Comparison of ENCODE assay signal across 16 cellular contexts in genomic region chr19:17330546-17331253, GRCh38. TPM values are rescaled to one million over a fixed set of nuclear protein-coding genes. Genes with fewer than 3 reads are reported as not detected.
A peak's percentile ranks its signal among the peaks of the same experiment; 100 is the strongest.
DNase-seq lines count a peak whose midpoint lies in the region; ATAC-seq and TF ChIP-seq lines count a peak whose summit lies in the region.
"Had no signal": no experiment of that assay in that cellular context is flagged by ENCODE, and none has a peak within 500 bp of the region (broad histone marks: within the 10 kb centered on the region; RNA-seq: fewer than 3 reads in every experiment).

No MANE protein-coding gene starts in this region.

- H4K91ac ChIP-seq in neuronal stem cell (ENCODE audit: low read depth, low read length, poor library complexity): no peak overlapping the region

- no peak overlapping the region for H2BK12ac ChIP-seq in neuronal stem cell (ENCODE audit: low read length)

- H3K9me3 Mint-ChIP-seq in T-helper 2 cell treated with Interferon-gamma antibody and Interleukin-4, amounts not matched to agents 5 μg/mL and 100 μg/mL, for 36 hours: no peaks in the 10 kb centered on the region
- H3K9me3 Mint-ChIP-seq in IgD-negative memory B cell (no peaks in the 10 kb centered on the region), glutamatergic neuron (ENCODE audit: unreplicated experiment) (peaks cover 8% of the 10 kb centered on the region)
- no peaks in the 10 kb centered on the region for H3K9me3 Mint-ChIP-seq in activated CD8-positive, alpha-beta memory T cell treated with anti-CD3 and anti-CD28 coated beads, Interleukin-2, amount 10 ng/mL, durations not matched to agents 7 days and 5 days (ENCODE audit: low read depth)
- H3K9me3 Mint-ChIP-seq: stimulated activated naive CD8-positive, alpha-beta T cell treated with anti-CD3 and anti-CD28 coated beads, Interleukin-15, Interleukin-2, amounts not matched to agents 100 ng/mL and 50 ng/mL, for 24 hours had no signal

- H3K27ac ChIP-seq in neuronal stem cell (replicated peaks; ENCODE audit: low read length) (no peak overlapping the region), right atrium auricular region (no peak overlapping the region)
- H3K27ac ChIP-seq: cardiac muscle cell, prostate gland, transverse colon had no signal

- H3K27me3 ChIP-seq in neuronal stem cell (ENCODE audit: control insufficient read depth in 3 of 3, insufficient read depth in 3 of 3, low read depth in 1 of 3, low read length in 3 of 3) (peaks cover 0 to 7% (median 0%) of the 10 kb centered on the region in 3 experiments), right atrium auricular region (no peaks in the 10 kb centered on the region)

- H3K4me3 ChIP-seq in neuronal stem cell (ENCODE audit: low read length in 2 of 2): no peak overlapping the region
- H3K4me3 ChIP-seq in right atrium auricular region: no peak overlapping the region
- H3K4me3 ChIP-seq: cardiac muscle cell, prostate gland, transverse colon had no signal

- H3K14ac ChIP-seq in neuronal stem cell (ENCODE audit: low read length): no peak overlapping the region

- H3K4me3 Mint-ChIP-seq in T-helper 2 cell treated with Interferon-gamma antibody and Interleukin-4, amounts not matched to agents 5 μg/mL and 100 μg/mL, for 36 hours: peak overlapping the region; percentile 26
- H3K4me3 Mint-ChIP-seq in IgD-negative memory B cell: peak overlapping the region in 3 of 4 donors; percentile 22 to 65 (median 51)
- peak overlapping the region; percentile 46 for H3K4me3 Mint-ChIP-seq in glutamatergic neuron (ENCODE audit: unreplicated experiment)
- no peak overlapping the region for H3K4me3 Mint-ChIP-seq in activated CD8-positive, alpha-beta memory T cell treated with anti-CD3 and anti-CD28 coated beads, Interleukin-2, amount 10 ng/mL, durations not matched to agents 7 days and 5 days
- H3K4me3 Mint-ChIP-seq: stimulated activated naive CD8-positive, alpha-beta T cell treated with anti-CD3 and anti-CD28 coated beads, Interleukin-15, Interleukin-2, amounts not matched to agents 100 ng/mL and 50 ng/mL, for 24 hours had no signal

- ATAC-seq in activated CD8-positive, alpha-beta memory T cell treated with anti-CD3 and anti-CD28 coated beads, Interleukin-2, amount 10 ng/mL, durations not matched to agents 7 days and 5 days: no peak
- ATAC-seq: SK-N-SH treated with all-trans-retinoic acid at 6 μM for 48 hours had no signal

- no peak overlapping the region for H3K4me2 ChIP-seq in neuronal stem cell (ENCODE audit: insufficient read depth, low read length, poor library complexity, severe bottlenecking)

- no peak overlapping the region for H2AFZ ChIP-seq in neuronal stem cell (ENCODE audit: low read length)

- peaks cover 25 to 51% of the 10 kb centered on the region in 2 donors for H3K36me3 ChIP-seq in neuronal stem cell (replicated peaks in 1 of 2; ENCODE audit: control insufficient read depth in 2 of 2, insufficient read depth in 2 of 2, low read length in 2 of 2)
- H3K36me3 ChIP-seq in right atrium auricular region: no peaks in the 10 kb centered on the region
- H3K36me3 ChIP-seq: cardiac muscle cell, prostate gland, transverse colon had no signal

- H3K4me1 ChIP-seq in neuronal stem cell (ENCODE audit: control insufficient read depth in 2 of 2, insufficient read depth in 1 of 2, low read depth in 1 of 2, low read length in 2 of 2) (peaks cover 6 to 22% of the 10 kb centered on the region in 2 donors), right atrium auricular region (peaks cover 0 to 41% of the 10 kb centered on the region in 2 donors)

- no peak overlapping the region for H4K8ac ChIP-seq in neuronal stem cell (ENCODE audit: low read depth, low read length)

- no peak overlapping the region for H3K27ac Mint-ChIP-seq in T-helper 2 cell treated with Interferon-gamma antibody and Interleukin-4, amounts not matched to agents 5 μg/mL and 100 μg/mL, for 36 hours
- H3K27ac Mint-ChIP-seq in IgD-negative memory B cell: peak overlapping the region in 1 of 3 donors; percentile 48
- H3K27ac Mint-ChIP-seq in glutamatergic neuron (ENCODE audit: unreplicated experiment): no peak overlapping the region
- H3K27ac Mint-ChIP-seq in activated CD8-positive, alpha-beta memory T cell treated with anti-CD3 and anti-CD28 coated beads, Interleukin-2, amount 10 ng/mL, durations not matched to agents 7 days and 5 days: no peak overlapping the region
- H3K27ac Mint-ChIP-seq: stimulated activated naive CD8-positive, alpha-beta T cell treated with anti-CD3 and anti-CD28 coated beads, Interleukin-15, Interleukin-2, amounts not matched to agents 100 ng/mL and 50 ng/mL, for 24 hours had no signal

- DNase-seq in T-helper 2 cell treated with Interferon-gamma antibody and Interleukin-4, amounts not matched to agents 5 μg/mL and 100 μg/mL, for 36 hours (ENCODE audit: low spot score): no peak
- DNase-seq in T-helper 2 cell (no peak), glutamatergic neuron (no peak), neuronal stem cell (ENCODE audit: low spot score) (no peak), right atrium auricular region (ENCODE audit: low spot score) (no peak)
- no peak for DNase-seq in stimulated activated CD4-positive, alpha-beta T cell treated with anti-CD3 and anti-CD28 coated beads, Interleukin-1b, Interleukin-23, amount 100 ng/mL, for 48 hours
- no peak for DNase-seq in activated CD8-positive, alpha-beta memory T cell treated with anti-CD3 and anti-CD28 coated beads, Interleukin-2, amount 10 ng/mL, durations not matched to agents 7 days and 5 days
- DNase-seq: foreskin fibroblast, IMR-90, NCI-H1417 treated with DMSO at 0.1 percent for 48 hours, transverse colon had no signal

- H2AK5ac ChIP-seq in neuronal stem cell (ENCODE audit: low read depth, low read length): peak overlapping the region; percentile 70

- peaks cover 3 to 8% of the 10 kb centered on the region in 2 donors for H3K9me3 ChIP-seq in neuronal stem cell (replicated peaks in 1 of 2; ENCODE audit: control insufficient read depth in 2 of 2, insufficient read depth in 1 of 2, low read depth in 1 of 2, low read length in 2 of 2)
- H3K9me3 ChIP-seq in right atrium auricular region: no peaks in the 10 kb centered on the region
- H3K9me3 ChIP-seq: prostate gland, transverse colon had no signal

- H2BK15ac ChIP-seq in neuronal stem cell (ENCODE audit: low read length): no peak overlapping the region

- H3K79me1 ChIP-seq in neuronal stem cell (ENCODE audit: low read depth, low read length): peaks cover 7% of the 10 kb centered on the region

- TF ChIP-seq CTCF in glutamatergic neuron (IDR thresholded peaks at IDR 0.05; ENCODE audit: partially characterized antibody, unreplicated experiment): no peak
- TF ChIP-seq CTCF in right atrium auricular region (IDR thresholded peaks at IDR 0.05): no peak

- peaks cover 17% of the 10 kb centered on the region for H3K4me1 Mint-ChIP-seq in T-helper 2 cell treated with Interferon-gamma antibody and Interleukin-4, amounts not matched to agents 5 μg/mL and 100 μg/mL, for 36 hours (ENCODE audit: low read depth)
- peaks cover 7 to 15% (median 10%) of the 10 kb centered on the region in 3 donors for H3K4me1 Mint-ChIP-seq in IgD-negative memory B cell
- peaks cover 8% of the 10 kb centered on the region for H3K4me1 Mint-ChIP-seq in glutamatergic neuron (ENCODE audit: low read depth, unreplicated experiment)
- H3K4me1 Mint-ChIP-seq in activated CD8-positive, alpha-beta memory T cell treated with anti-CD3 and anti-CD28 coated beads, Interleukin-2, amount 10 ng/mL, durations not matched to agents 7 days and 5 days: peaks cover 26% of the 10 kb centered on the region

- no peak overlapping the region for H3K4ac ChIP-seq in neuronal stem cell (ENCODE audit: low read length)

- no peak overlapping the region for H2BK5ac ChIP-seq in neuronal stem cell (ENCODE audit: low read length)

- H3K23ac ChIP-seq in neuronal stem cell (ENCODE audit: low read depth, low read length, poor library complexity): no peak overlapping the region

- no peak overlapping the region for H3K9ac ChIP-seq in neuronal stem cell (ENCODE audit: low read depth, low read length, poor library complexity)

- H3K36me3 Mint-ChIP-seq in T-helper 2 cell treated with Interferon-gamma antibody and Interleukin-4, amounts not matched to agents 5 μg/mL and 100 μg/mL, for 36 hours (ENCODE audit: low read depth): peaks cover 17% of the 10 kb centered on the region
- H3K36me3 Mint-ChIP-seq in IgD-negative memory B cell (no peaks in the 10 kb centered on the region), glutamatergic neuron (ENCODE audit: unreplicated experiment) (peaks cover 5% of the 10 kb centered on the region)
- H3K36me3 Mint-ChIP-seq in activated CD8-positive, alpha-beta memory T cell treated with anti-CD3 and anti-CD28 coated beads, Interleukin-2, amount 10 ng/mL, durations not matched to agents 7 days and 5 days: peaks cover 8% of the 10 kb centered on the region

- H3K27me3 Mint-ChIP-seq in T-helper 2 cell treated with Interferon-gamma antibody and Interleukin-4, amounts not matched to agents 5 μg/mL and 100 μg/mL, for 36 hours (ENCODE audit: low read depth): peaks cover 11% of the 10 kb centered on the region
- H3K27me3 Mint-ChIP-seq in IgD-negative memory B cell: peaks cover 20% of the 10 kb centered on the region
- H3K27me3 Mint-ChIP-seq in glutamatergic neuron (ENCODE audit: unreplicated experiment): peaks cover 13% of the 10 kb centered on the region
- H3K27me3 Mint-ChIP-seq in activated CD8-positive, alpha-beta memory T cell treated with anti-CD3 and anti-CD28 coated beads, Interleukin-2, amount 10 ng/mL, durations not matched to agents 7 days and 5 days: peaks cover 20% of the 10 kb centered on the region
- H3K27me3 Mint-ChIP-seq: stimulated activated naive CD8-positive, alpha-beta T cell treated with anti-CD3 and anti-CD28 coated beads, Interleukin-15, Interleukin-2, amounts not matched to agents 100 ng/mL and 50 ng/mL, for 24 hours had no signal

- no CpG with 5 or more reads among the region's 17 CpGs for WGBS in neuronal stem cell (ENCODE audit: extremely low coverage in 2 of 2, insufficient read length in 2 of 2, insufficient replicate concordance in 1 of 2), 2 donors

- no peak overlapping the region for H3K18ac ChIP-seq in neuronal stem cell (ENCODE audit: low read length)

- no peak overlapping the region for H2BK120ac ChIP-seq in neuronal stem cell (ENCODE audit: low read depth, low read length)

- CTCF ChIA-PET in activated CD8-positive, alpha-beta memory T cell treated with anti-CD3 and anti-CD28 coated beads, Interleukin-2, amount 10 ng/mL, durations not matched to agents 7 days and 5 days (lab: Charles Lee): no interaction called here

RNA-seq across cellular contexts. Expression of gene ANO8, which starts 4.0 kb away (rescaled TPM):
- not detected for polyA plus RNA-seq in IgD-negative memory B cell
- total RNA-seq in glutamatergic neuron (ENCODE audit: unreplicated experiment) (98.8 TPM), right atrium auricular region (1 to 10 TPM; 4.2 to 5.2 TPM)
- 12.9 TPM for polyA plus RNA-seq in neuronal stem cell (2013, experiment 1 of 2)
- 13.2 TPM for polyA plus RNA-seq in neuronal stem cell (2013, experiment 2 of 2)
- 10 to 100 TPM; 11.0 to 18.7 TPM for total RNA-seq in activated CD8-positive, alpha-beta memory T cell treated with anti-CD3 and anti-CD28 coated beads, Interleukin-2, amount 10 ng/mL, durations not matched to agents 7 days and 5 days

RNA-seq across cellular contexts. Expression of gene GTPBP3, which starts 6.7 kb away (rescaled TPM):
- 11.1 TPM for polyA plus RNA-seq in IgD-negative memory B cell
- 61.2 TPM for total RNA-seq in glutamatergic neuron (ENCODE audit: unreplicated experiment)
- polyA plus RNA-seq in neuronal stem cell (2013, experiment 1 of 2): 27.4 TPM
- polyA plus RNA-seq in neuronal stem cell (2013, experiment 2 of 2): 27.5 TPM
- total RNA-seq in right atrium auricular region: 10 to 100 TPM in 1 of 2 donors, 1 to 10 TPM in 1; 6.0 to 16.8 TPM
- 10 to 100 TPM; 40.4 to 44.4 TPM for total RNA-seq in activated CD8-positive, alpha-beta memory T cell treated with anti-CD3 and anti-CD28 coated beads, Interleukin-2, amount 10 ng/mL, durations not matched to agents 7 days and 5 days

RNA-seq across cellular contexts. Expression of gene DDA1, which starts 21.3 kb away (rescaled TPM):
- polyA plus RNA-seq in IgD-negative memory B cell: 38.6 TPM
- total RNA-seq in glutamatergic neuron (ENCODE audit: unreplicated experiment) (81.2 TPM), right atrium auricular region (10 to 100 TPM; 22.2 to 40.1 TPM)
- 78.2 TPM for polyA plus RNA-seq in neuronal stem cell (2013, experiment 1 of 2)
- 78.5 TPM for polyA plus RNA-seq in neuronal stem cell (2013, experiment 2 of 2)
- total RNA-seq in activated CD8-positive, alpha-beta memory T cell treated with anti-CD3 and anti-CD28 coated beads, Interleukin-2, amount 10 ng/mL, durations not matched to agents 7 days and 5 days: 10 to 100 TPM; 47.7 to 58.9 TPM

RNA-seq across cellular contexts. Expression of gene MRPL34, which starts 25.0 kb away (rescaled TPM):
- polyA plus RNA-seq in IgD-negative memory B cell: 218 TPM
- total RNA-seq in glutamatergic neuron (ENCODE audit: unreplicated experiment) (80.7 TPM), right atrium auricular region (100 to 1,000 TPM; 203 to 254 TPM)
- polyA plus RNA-seq in neuronal stem cell (2013, experiment 1 of 2): 60.1 TPM
- 60.9 TPM for polyA plus RNA-seq in neuronal stem cell (2013, experiment 2 of 2)
- total RNA-seq in activated CD8-positive, alpha-beta memory T cell treated with anti-CD3 and anti-CD28 coated beads, Interleukin-2, amount 10 ng/mL, durations not matched to agents 7 days and 5 days: 100 to 1,000 TPM in 1 of 2 experiments, 10 to 100 TPM in 1; 94.7 to 115 TPM

RNA-seq across cellular contexts. Expression of gene ABHD8, which starts 27.5 kb away (rescaled TPM):
- polyA plus RNA-seq in IgD-negative memory B cell: 8.5 TPM
- 14.1 TPM for total RNA-seq in glutamatergic neuron (ENCODE audit: unreplicated experiment)
- 10.9 TPM for polyA plus RNA-seq in neuronal stem cell (2013, experiment 1 of 2)
- polyA plus RNA-seq in neuronal stem cell (2013, experiment 2 of 2): 10.5 TPM
- total RNA-seq in right atrium auricular region: 10 to 100 TPM; 11.8 to 15.8 TPM
- total RNA-seq in activated CD8-positive, alpha-beta memory T cell treated with anti-CD3 and anti-CD28 coated beads, Interleukin-2, amount 10 ng/mL, durations not matched to agents 7 days and 5 days: 10 to 100 TPM; 10.1 to 10.7 TPM
